Comparison of ENCODE assay signal across 27 cellular contexts in genomic region chr9:117191504-117192375, GRCh38.
"Had no signal": no experiment of that assay in that cellular context is flagged by ENCODE, and none has a peak within 500 bp of the region (broad histone marks: within the 10 kb centered on the region; RNA-seq: fewer than 3 reads in every experiment).

No MANE protein-coding gene starts in this region.

- H3K27me3 ChIP-seq: breast epithelium, foreskin keratinocyte, right atrium auricular region, tibial nerve had no signal

- H3K4me3 Mint-ChIP-seq: activated CD4-positive, alpha-beta T cell treated with anti-CD3 and anti-CD28 coated beads for 36 hours; activated T-helper 1 cell treated with anti-CD3 and anti-CD28 coated beads, Interleukin-12 subunit alpha, Interleukin-12 subunit beta, Interleukin-2, Interleukin-4 antibody, amounts not matched to agents 30 ng/mL and 10 ng/mL and 1 ng/mL, durations not matched to agents 14 hours and 24 hours and 36 hours; mesothelial cell of epicardium; naive thymus-derived CD4-positive, alpha-beta T cell; neural crest cell; T-helper 2 cell treated with Interferon-gamma antibody and Interleukin-4, amounts not matched to agents 5 μg/mL and 100 μg/mL, for 36 hours had no signal

- H3K27ac Mint-ChIP-seq: activated CD4-positive, alpha-beta T cell treated with anti-CD3 and anti-CD28 coated beads for 36 hours; activated T-helper 1 cell treated with anti-CD3 and anti-CD28 coated beads, Interleukin-12 subunit alpha, Interleukin-12 subunit beta, Interleukin-2, Interleukin-4 antibody, amounts not matched to agents 30 ng/mL and 10 ng/mL and 1 ng/mL, durations not matched to agents 14 hours and 24 hours and 36 hours; mesothelial cell of epicardium; naive thymus-derived CD4-positive, alpha-beta T cell; T-helper 2 cell treated with Interferon-gamma antibody and Interleukin-4, amounts not matched to agents 5 μg/mL and 100 μg/mL, for 36 hours had no signal

- ATAC-seq: activated CD4-positive, alpha-beta T cell treated with anti-CD3 and anti-CD28 coated beads for 36 hours; foreskin keratinocyte; heart right ventricle; left ventricle myocardium superior; naive thymus-derived CD4-positive, alpha-beta T cell; psoas muscle had no signal

- H3K9me3 ChIP-seq: heart right ventricle, psoas muscle, right atrium auricular region, tibial nerve had no signal

- H3K4me3 ChIP-seq: breast epithelium, heart right ventricle, psoas muscle, right atrium auricular region, tibial nerve had no signal

- DNase-seq: activated CD4-positive, alpha-beta T cell treated with anti-CD3 and anti-CD28 coated beads for 36 hours; activated CD4-positive, alpha-beta T cell treated with anti-CD3 and anti-CD28 coated beads, Interleukin-2, amount 50 U/mL, for 48 hours; activated CD4-positive, CD25-positive, alpha-beta regulatory T cell; activated CD8-positive, alpha-beta memory T cell treated with anti-CD3 and anti-CD28 coated beads, Interleukin-2, amount 50 U/mL, for 4 hours; activated gamma-delta T cell treated with Interleukin-2 at 50 U/mL for 16 hours; activated naive CD4-positive, alpha-beta T cell treated with anti-CD3 and anti-CD28 coated beads, Interleukin-2, amount 50 U/mL, for 16 hours; activated T-cell treated with anti-CD3 and anti-CD28 coated beads, Interleukin-2, amount 50 U/mL, for 1 hour; amniotic stem cell; central memory CD4-positive, alpha-beta T cell; foreskin keratinocyte; heart right ventricle; left ventricle myocardium superior; mammary epithelial cell; naive thymus-derived CD4-positive, alpha-beta T cell; occipital lobe; psoas muscle; stimulated activated CD4-positive, alpha-beta T cell treated with anti-CD3 and anti-CD28 coated beads, Interleukin-2, amount 100 ng/mL, for 48 hours; stimulated activated naive CD4-positive, alpha-beta T cell treated with Interleukin-2 at 50 U/mL for 16 hours; T-helper 1 cell had no signal

- H3K4me1 Mint-ChIP-seq: activated CD4-positive, alpha-beta T cell treated with anti-CD3 and anti-CD28 coated beads for 36 hours; mesothelial cell of epicardium; naive thymus-derived CD4-positive, alpha-beta T cell; neural crest cell had no signal

- H3K36me3 Mint-ChIP-seq: mesothelial cell of epicardium; naive thymus-derived CD4-positive, alpha-beta T cell had no signal

- H3K27ac ChIP-seq: breast epithelium, foreskin keratinocyte, heart right ventricle, parathyroid adenoma, psoas muscle, right atrium auricular region, tibial nerve had no signal

- H3K27me3 Mint-ChIP-seq: naive thymus-derived CD4-positive, alpha-beta T cell had no signal

- H3K4me1 ChIP-seq: breast epithelium, foreskin keratinocyte, heart right ventricle, parathyroid adenoma, psoas muscle, right atrium auricular region, tibial nerve had no signal

- H3K9me3 Mint-ChIP-seq: activated T-helper 1 cell treated with anti-CD3 and anti-CD28 coated beads, Interleukin-12 subunit alpha, Interleukin-12 subunit beta, Interleukin-2, Interleukin-4 antibody, amounts not matched to agents 30 ng/mL and 10 ng/mL and 1 ng/mL, durations not matched to agents 14 hours and 24 hours and 36 hours; T-helper 2 cell treated with Interferon-gamma antibody and Interleukin-4, amounts not matched to agents 5 μg/mL and 100 μg/mL, for 36 hours had no signal

- H3K36me3 ChIP-seq: breast epithelium, heart right ventricle, right atrium auricular region, tibial nerve had no signal
